ENCODE assay signal across 1 cellular context in the genomic region with DNA sequence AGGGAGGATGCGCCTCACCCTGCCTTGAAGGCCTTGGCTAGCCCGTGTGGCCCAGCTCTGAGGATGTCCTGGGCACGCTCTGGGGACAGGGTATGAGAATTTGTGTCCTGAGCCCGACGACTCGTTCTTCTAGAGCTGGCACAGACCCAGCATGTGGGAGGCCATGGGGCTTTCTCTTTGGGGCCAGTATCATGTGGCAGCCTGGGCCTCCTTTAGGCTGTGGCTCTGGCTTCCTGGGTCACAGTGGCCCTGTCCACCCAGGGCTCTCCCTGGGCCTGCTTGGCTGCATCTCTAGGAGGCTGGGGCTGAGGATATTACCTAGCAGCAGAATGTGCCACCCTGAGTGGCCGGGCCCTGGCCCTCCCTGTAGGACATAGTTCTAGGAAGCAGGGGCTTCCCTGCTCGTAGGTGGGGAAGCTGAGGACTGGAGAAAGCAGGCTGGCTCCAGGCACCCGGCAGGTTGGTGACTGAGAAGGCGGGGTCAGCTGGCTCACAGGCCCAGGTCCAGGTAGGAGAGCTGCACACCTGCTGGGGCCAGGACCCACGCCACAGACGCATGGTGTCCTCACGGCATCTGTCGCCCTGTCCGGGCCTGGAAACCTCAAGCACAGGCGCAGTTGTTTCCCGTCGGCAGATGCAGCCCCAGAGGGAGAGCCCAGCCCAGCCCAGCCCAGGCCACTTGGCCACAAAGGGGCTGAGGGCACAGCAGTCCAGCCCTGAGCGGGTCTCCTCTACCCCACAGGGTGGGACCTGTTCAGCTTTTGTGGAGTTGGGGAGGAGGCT.
TF ChIP-seq lines count a peak whose summit lies in the region.

No MANE protein-coding gene starts in this region.

TF ChIP-seq in K562, 482 proteins besides CTCF, POLR2A, EP300 and RAD21:
- TF ChIP-seq LARP7 (IDR thresholded peaks at IDR 0.05) (no peak), BRCA1 (IDR thresholded peaks at IDR 0.05) (no peak), BRCA1 (CRISPR knock-in tag; IDR thresholded peaks at IDR 0.05) (peak; percentile 23; the same call in 1 of the 2 replicates), SUPT5H (IDR thresholded peaks at IDR 0.05) (no peak), STAG1 (CRISPR knock-in tag; IDR thresholded peaks at IDR 0.05; ENCODE audit: borderline replicate concordance) (0 out of 2 replicates have a peak, but pooled peaks have one; percentile 15), NR0B1 (IDR thresholded peaks at IDR 0.05; ENCODE audit: partially characterized antibody) (no peak), ZNF282 (CRISPR knock-in tag; IDR thresholded peaks at IDR 0.05) (peak; percentile 94; the same call in 1 of the 2 replicates), MYBL2 (IDR thresholded peaks at IDR 0.05; ENCODE audit: low read depth) (no peak), MYBL2 (CRISPR knock-in tag; IDR thresholded peaks at IDR 0.05; ENCODE audit: borderline replicate concordance) (peak; percentile 82; the same call in 1 of the 2 replicates), ELK1 (CRISPR knock-in tag; IDR thresholded peaks at IDR 0.05) (0 out of 2 replicates have a peak, but pooled peaks have one; percentile 42), MLX (CRISPR knock-in tag; conservative IDR thresholded peaks at IDR 0.05) (0 out of 4 replicates have a peak, but pooled peaks of 1 of the 2 experiments have one; percentile 37)
